ENCODE assay signal across 1 cellular context in genomic region chr14:22865424-22866215, GRCh38.
TF ChIP-seq lines count a peak whose summit lies in the region.

No MANE protein-coding gene starts in this region.

TF ChIP-seq in GM12878, 131 proteins besides CTCF, POLR2A, EP300 and RAD21:
- TF ChIP-seq ZNF622 (IDR thresholded peaks at IDR 0.05) (no peak), CHD1 (IDR thresholded peaks at IDR 0.05; ENCODE audit: low read depth, low read length) (no peak), IRF4 (IDR thresholded peaks at IDR 0.05; ENCODE audit: low read depth, low read length) (no peak), TCF7 (IDR thresholded peaks at IDR 0.05; ENCODE audit: borderline replicate concordance) (no peak), DPF2 (IDR thresholded peaks at IDR 0.05) (no peak), ZNF217 (IDR thresholded peaks at IDR 0.05) (no peak), ZNF24 (IDR thresholded peaks at IDR 0.05) (no peak), RAD51 (IDR thresholded peaks at IDR 0.05) (no peak), SMC3 (IDR thresholded peaks at IDR 0.05; ENCODE audit: borderline replicate concordance, low read length) (no peak), CEBPZ (IDR thresholded peaks at IDR 0.05; ENCODE audit: low read depth, low read length) (no peak), RELA (IDR thresholded peaks at IDR 0.05; ENCODE audit: borderline replicate concordance, partially characterized antibody) (no peak), ZBTB40 (IDR thresholded peaks at IDR 0.05; ENCODE audit: borderline replicate concordance) (no peak), NR2C1 (IDR thresholded peaks at IDR 0.05) (no peak), SMAD1 (IDR thresholded peaks at IDR 0.05; ENCODE audit: low read depth, partially characterized antibody) (no peak), ASH2L (IDR thresholded peaks at IDR 0.05; ENCODE audit: borderline replicate concordance, low read depth) (no peak)
TF ChIP-seq in GM12878: peak in this region for 0.
